13 cellular contexts compared by ENCODE assay signal in genomic region chr3:94071713-94072284, GRCh38. TPM values are rescaled to one million over a fixed set of nuclear protein-coding genes. Genes with fewer than 3 reads are reported as not detected.
A peak's percentile ranks its signal among the peaks of the same experiment; 100 is the strongest.
DNase-seq lines count a peak whose midpoint lies in the region; ATAC-seq lines count a peak whose summit lies in the region.
"Had no signal": no experiment of that assay in that cellular context is flagged by ENCODE, and none has a peak within 500 bp of the region (broad histone marks: within the 10 kb centered on the region; RNA-seq: fewer than 3 reads in every experiment).

No MANE protein-coding gene starts in this region.

- no peaks in the 10 kb centered on the region for H3K27me3 Mint-ChIP-seq in activated T-cell treated with anti-CD3 and anti-CD28 coated beads, Interleukin-2, amount 50 U/mL, for 72 hours (ENCODE audit: low read depth)
- no peaks in the 10 kb centered on the region for H3K27me3 Mint-ChIP-seq in stimulated activated naive CD8-positive, alpha-beta T cell treated with anti-CD3 and anti-CD28 coated beads, Interleukin-15, amount 100 ng/mL, for 72 hours

- no peak overlapping the region for H3K4me3 Mint-ChIP-seq in activated T-cell treated with anti-CD3 and anti-CD28 coated beads, Interleukin-2, amount 50 U/mL, for 72 hours
- H3K4me3 Mint-ChIP-seq in stimulated activated naive CD8-positive, alpha-beta T cell treated with anti-CD3 and anti-CD28 coated beads, Interleukin-15, amount 100 ng/mL, for 72 hours: no peak overlapping the region

- H3K27ac Mint-ChIP-seq in activated T-cell treated with anti-CD3 and anti-CD28 coated beads, Interleukin-2, amount 50 U/mL, for 72 hours: peak overlapping the region; percentile 9
- H3K27ac Mint-ChIP-seq in stimulated activated naive CD8-positive, alpha-beta T cell treated with anti-CD3 and anti-CD28 coated beads, Interleukin-15, amount 100 ng/mL, for 72 hours: no peak overlapping the region

- H3K4me1 Mint-ChIP-seq in activated T-cell treated with anti-CD3 and anti-CD28 coated beads, Interleukin-2, amount 50 U/mL, for 72 hours (ENCODE audit: low read depth): peaks cover 66% of the 10 kb centered on the region
- peaks cover 51% of the 10 kb centered on the region for H3K4me1 Mint-ChIP-seq in stimulated activated naive CD8-positive, alpha-beta T cell treated with anti-CD3 and anti-CD28 coated beads, Interleukin-15, amount 100 ng/mL, for 72 hours

- no peak for DNase-seq in activated T-cell treated with anti-CD3 and anti-CD28 coated beads, Interleukin-2, amount 50 U/mL, for 72 hours
- no peak for DNase-seq in activated T-cell treated with anti-CD3 and anti-CD28 coated beads for 4 hours
- DNase-seq in stimulated activated naive CD8-positive, alpha-beta T cell treated with anti-CD3 and anti-CD28 coated beads, Interleukin-15, amount 100 ng/mL, for 72 hours: no peak
- no peak for DNase-seq in NCI-H2029 (lab: John Stamatoyannopoulos, UW)
- DNase-seq in D341Med (ENCODE audit: low spot score): no peak
- no peak for DNase-seq in NCI-H1105 (lab: John Stamatoyannopoulos, UW)
- DNase-seq: amniotic stem cell, IMR-90, NCI-H510A treated with DMSO at 0.1 percent for 48 hours, uterus had no signal

- H3K9me3 Mint-ChIP-seq in activated T-cell treated with anti-CD3 and anti-CD28 coated beads, Interleukin-2, amount 50 U/mL, for 72 hours: peaks cover 0 to 2% of the 10 kb centered on the region in 2 donors
- H3K9me3 Mint-ChIP-seq in stimulated activated naive CD8-positive, alpha-beta T cell treated with anti-CD3 and anti-CD28 coated beads, Interleukin-15, amount 100 ng/mL, for 72 hours: peaks cover 0 to 6% of the 10 kb centered on the region in 2 donors

- peaks cover 16 to 28% of the 10 kb centered on the region in 2 donors for H3K36me3 Mint-ChIP-seq in activated T-cell treated with anti-CD3 and anti-CD28 coated beads, Interleukin-2, amount 50 U/mL, for 72 hours (ENCODE audit: insufficient read depth in 2 of 2)

- ATAC-seq in activated T-cell treated with anti-CD3 and anti-CD28 coated beads, Interleukin-2, amount 50 U/mL, for 72 hours (replicated peaks in 1 of 2): peak; percentile 76 to 78
- ATAC-seq in HG02642 (IDR thresholded peaks at IDR 0.05; ENCODE audit: poor library complexity, unreplicated experiment) (peak; percentile 76), HG03469 (IDR thresholded peaks at IDR 0.05; ENCODE audit: unreplicated experiment) (peak; percentile 58)
- peak; percentile 92 for ATAC-seq in stimulated activated naive CD8-positive, alpha-beta T cell treated with anti-CD3 and anti-CD28 coated beads, Interleukin-15, amount 100 ng/mL, for 72 hours

RNA-seq across cellular contexts. Expression of gene NSUN3, which starts 8.9 kb away (rescaled TPM):
- 10 to 100 TPM; 18.4 to 19.4 TPM for total RNA-seq in activated T-cell treated with anti-CD3 and anti-CD28 coated beads, Interleukin-2, amount 50 U/mL, for 72 hours

RNA-seq across cellular contexts. Expression of gene DHFR2, which starts 9.1 kb away (rescaled TPM):
- 1 to 10 TPM; 8.1 to 9.3 TPM for total RNA-seq in activated T-cell treated with anti-CD3 and anti-CD28 coated beads, Interleukin-2, amount 50 U/mL, for 72 hours

RNA-seq across cellular contexts. Expression of gene STX19, which starts 43.4 kb away (rescaled TPM):
- total RNA-seq in activated T-cell treated with anti-CD3 and anti-CD28 coated beads, Interleukin-2, amount 50 U/mL, for 72 hours: not detected
- total RNA-seq: IMR-90, osteocyte had no signal
